ENCODE assay signal across 19 cellular contexts in the genomic region with DNA sequence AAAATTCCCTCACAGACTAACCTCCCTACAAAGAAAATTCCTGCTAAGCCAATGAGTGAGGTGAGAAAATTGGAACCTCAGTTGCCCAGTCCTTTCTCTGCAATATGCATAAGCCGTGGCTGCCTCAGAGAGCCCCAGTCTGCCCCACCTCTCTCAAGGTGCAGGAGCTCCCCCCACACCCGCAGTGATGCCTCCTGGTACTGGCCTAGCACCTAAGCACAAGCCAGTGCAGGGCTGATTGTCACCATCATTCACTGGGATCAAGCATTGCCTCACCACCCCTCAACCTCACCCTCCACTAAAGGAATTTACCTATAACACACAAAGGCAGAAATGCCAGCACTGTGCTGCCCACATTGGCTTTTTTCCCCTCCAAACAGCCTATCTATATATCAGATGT. TPM values are rescaled to one million over a fixed set of nuclear protein-coding genes. Genes with fewer than 3 reads are reported as not detected.
DNase-seq lines count a peak whose midpoint lies in the region; ATAC-seq and TF ChIP-seq lines count a peak whose summit lies in the region.
"Had no signal": no experiment of that assay in that cellular context is flagged by ENCODE, and none has a peak within 500 bp of the region (broad histone marks: within the 10 kb centered on the region; RNA-seq: fewer than 3 reads in every experiment).

No MANE protein-coding gene starts in this region.

- H3K4me3 Mint-ChIP-seq in stimulated activated naive CD8-positive, alpha-beta T cell treated with anti-CD3 and anti-CD28 coated beads, Interleukin-15, amount 100 ng/mL, for 72 hours: no peak overlapping the region
- no peak overlapping the region for H3K4me3 Mint-ChIP-seq in neural progenitor cell

- no peaks in the 10 kb centered on the region for H3K36me3 ChIP-seq in neural progenitor cell
- H3K36me3 ChIP-seq: BE2C had no signal

- H3K9me3 Mint-ChIP-seq in stimulated activated naive CD8-positive, alpha-beta T cell treated with anti-CD3 and anti-CD28 coated beads, Interleukin-15, amount 100 ng/mL, for 72 hours: no peaks in the 10 kb centered on the region
- no peaks in the 10 kb centered on the region for H3K9me3 Mint-ChIP-seq in neural progenitor cell
- H3K9me3 Mint-ChIP-seq: CD4-positive, alpha-beta memory T cell had no signal

- H3K4me1 ChIP-seq in neural progenitor cell: peaks cover 5% of the 10 kb centered on the region
- H3K4me1 ChIP-seq: BE2C had no signal

- H3K27me3 ChIP-seq in neural progenitor cell: no peaks in the 10 kb centered on the region
- H3K27me3 ChIP-seq: BE2C, MG63 had no signal

- H3F3A ChIP-seq in neural progenitor cell (ENCODE audit: low read depth): no peaks in the 10 kb centered on the region

- peaks cover 78% of the 10 kb centered on the region for H3K4me1 Mint-ChIP-seq in stimulated activated naive CD8-positive, alpha-beta T cell treated with anti-CD3 and anti-CD28 coated beads, Interleukin-15, amount 100 ng/mL, for 72 hours
- peaks cover 7% of the 10 kb centered on the region for H3K4me1 Mint-ChIP-seq in neural progenitor cell

- H3K9me3 ChIP-seq in neural progenitor cell (ENCODE audit: low read depth): no peaks in the 10 kb centered on the region
- H3K9me3 ChIP-seq: A549, BE2C, MG63 had no signal

- H3K4me3 ChIP-seq in coronary artery (no peak overlapping the region), neural progenitor cell (no peak overlapping the region), foreskin fibroblast (ENCODE audit: low read depth in 1 of 2, low read length in 2 of 2) (no peak overlapping the region)
- H3K4me3 ChIP-seq: A549, MG63 had no signal

- H3K27ac Mint-ChIP-seq in stimulated activated naive CD8-positive, alpha-beta T cell treated with anti-CD3 and anti-CD28 coated beads, Interleukin-15, amount 100 ng/mL, for 72 hours: no peak overlapping the region
- peak overlapping the region; percentile 39 for H3K27ac Mint-ChIP-seq in neural progenitor cell

- no peaks in the 10 kb centered on the region for H3K36me3 Mint-ChIP-seq in neural progenitor cell

- no peak overlapping the region for H3K9ac ChIP-seq in neural progenitor cell

- TF ChIP-seq CTCF in coronary artery (IDR thresholded peaks at IDR 0.05) (no peak), neural progenitor cell (IDR thresholded peaks at IDR 0.05) (no peak), foreskin fibroblast (IDR thresholded peaks at IDR 0.05; ENCODE audit: low read depth, low read length) (no peak)

- H3K79me2 ChIP-seq in neural progenitor cell (ENCODE audit: low read depth): no peaks in the 10 kb centered on the region

- ATAC-seq in stimulated activated naive CD8-positive, alpha-beta T cell treated with anti-CD3 and anti-CD28 coated beads, Interleukin-15, Interleukin-2, amounts not matched to agents 100 U/mL and 50 U/mL, for 24 hours: peak; percentile 19
- no peak for ATAC-seq in stimulated activated naive CD8-positive, alpha-beta T cell treated with anti-CD3 and anti-CD28 coated beads, Interleukin-15, amount 100 ng/mL, for 72 hours
- ATAC-seq in GM18909 (IDR thresholded peaks at IDR 0.05; ENCODE audit: poor library complexity, unreplicated experiment): no peak
- ATAC-seq: A549 had no signal

- no peaks in the 10 kb centered on the region for H3K27me3 Mint-ChIP-seq in stimulated activated naive CD8-positive, alpha-beta T cell treated with anti-CD3 and anti-CD28 coated beads, Interleukin-15, amount 100 ng/mL, for 72 hours
- H3K27me3 Mint-ChIP-seq in neural progenitor cell (ENCODE audit: insufficient read depth, low read depth): no peaks in the 10 kb centered on the region
- H3K27me3 Mint-ChIP-seq: CD4-positive, alpha-beta memory T cell had no signal

- H3K27ac ChIP-seq in coronary artery (peak overlapping the region in 1 of 2 donors; percentile 13), neural progenitor cell (no peak overlapping the region)
- H3K27ac ChIP-seq: A549 had no signal

- DNase-seq in stimulated activated naive CD8-positive, alpha-beta T cell treated with anti-CD3 and anti-CD28 coated beads, Interleukin-15, Interleukin-2, amounts not matched to agents 100 U/mL and 50 U/mL, for 24 hours: no peak
- DNase-seq in stimulated activated naive CD8-positive, alpha-beta T cell treated with anti-CD3 and anti-CD28 coated beads, Interleukin-15, amount 100 ng/mL, for 72 hours: no peak
- DNase-seq in coronary artery (ENCODE audit: low spot score): peak; percentile 65
- no peak for DNase-seq in neural progenitor cell (ENCODE audit: low spot score)
- no peak for DNase-seq in foreskin fibroblast
- DNase-seq in HPDE6-E6E7 (ENCODE audit: extremely low spot score): no peak
- DNase-seq: BE2C; CD4-positive, alpha-beta memory T cell; DMS153; MG63; NCI-H1417; NCI-H187; NCI-H446 treated with DMSO at 0.1 percent for 48 hours; NCI-H526 treated with DMSO at 0.1 percent for 48 hours; OCI-M1; Right ventricle myocardium superior had no signal

- no peaks in the 10 kb centered on the region for H4K20me1 ChIP-seq in neural progenitor cell (ENCODE audit: low read depth)

- H3K4me2 ChIP-seq in neural progenitor cell: no peak overlapping the region
- H3K4me2 ChIP-seq: A549 had no signal

- H2AFZ ChIP-seq in neural progenitor cell (replicated peaks): no peak overlapping the region

RNA-seq across cellular contexts. Expression of a gene that starts 56.9 kb away (rescaled TPM):
- 0.12 and 0.43 TPM in 2 replicates for total RNA-seq in neural progenitor cell (ENCODE audit: low replicate concordance)
- total RNA-seq: SK-MEL-5 had no signal
